7 cellular contexts compared by ENCODE assay signal in the genomic region with DNA sequence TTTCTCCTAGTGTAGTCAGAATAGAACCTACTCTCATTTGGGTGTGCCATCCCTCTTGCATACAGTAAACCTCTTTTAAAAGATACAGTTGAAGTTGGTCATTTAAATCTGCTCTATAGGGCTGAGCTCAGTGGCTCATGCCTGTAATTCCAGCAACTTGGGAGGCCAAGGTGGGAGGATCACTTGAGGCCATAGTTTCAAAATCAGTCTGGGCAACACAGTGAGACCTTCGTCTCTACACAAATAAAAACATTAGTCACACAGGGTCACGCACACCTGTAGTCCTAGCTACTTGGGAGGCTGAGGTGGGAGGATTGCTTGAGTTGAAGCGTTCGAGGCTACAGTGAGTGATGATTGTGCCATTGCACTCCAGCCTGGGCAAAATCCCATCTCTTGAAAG.
"Had no signal": no experiment of that assay in that cellular context is flagged by ENCODE, and none has a peak within 500 bp of the region (broad histone marks: within the 10 kb centered on the region; RNA-seq: fewer than 3 reads in every experiment).

No MANE protein-coding gene starts in this region.

- H3K4me3 Mint-ChIP-seq: IgD-negative memory B cell had no signal

- H3K27ac ChIP-seq: HL-60 had no signal

- ATAC-seq: HepG2, K562 had no signal

- DNase-seq: IMR-90, KBM-7, KG1 had no signal

- H3K4me1 Mint-ChIP-seq: IgD-negative memory B cell had no signal

- H3K27ac Mint-ChIP-seq: IgD-negative memory B cell had no signal

- H3K4me3 ChIP-seq: K562 had no signal
